6 cellular contexts compared by ENCODE assay signal in genomic region chr12:57765698-57766463, GRCh38. TPM values are rescaled to one million over a fixed set of nuclear protein-coding genes. Genes with fewer than 3 reads are reported as not detected.
DNase-seq lines count a peak whose midpoint lies in the region; ATAC-seq and TF ChIP-seq lines count a peak whose summit lies in the region.

No MANE protein-coding gene starts in this region.

- intact Hi-C loops in transverse colon (cut with DNase I; ENCODE audit: low total_unique reads), result no loop called here

- H3K4me3 ChIP-seq in transverse colon, result peak overlapping the region in 3 of 4 donors; percentile 26 to 54 (median 41)

- no peak for TF ChIP-seq EP300 in transverse colon (IDR thresholded peaks at IDR 0.05; ENCODE audit: low read depth)

- H3K36me3 ChIP-seq in transverse colon, result no peaks in the 10 kb centered on the region

- TF ChIP-seq CTCF in foreskin keratinocyte (conservative IDR thresholded peaks at IDR 0.05), result no peak
- TF ChIP-seq CTCF in transverse colon (IDR thresholded peaks at IDR 0.05), result no peak

- in situ Hi-C loops in transverse colon (cut with MboI; ENCODE audit: low pct_ligation_motif_present in 1 of 4, low pct_unique_long_range_greater_than_20kb in 1 of 4, low sequenced_read_pairs in 3 of 4), result no loop called here

- WGBS in transverse colon (ENCODE audit: low coverage in 1 of 2), 2 donors, result 7 to 14% methylated on average over 2 to 37 of the region's 40 CpGs

- peak; percentile 24 for ATAC-seq in activated CD8-positive, alpha-beta memory T cell treated with anti-CD3 and anti-CD28 coated beads, Interleukin-2, amount 10 ng/mL, durations not matched to agents 7 days and 5 days
- ATAC-seq in foreskin keratinocyte (peak; percentile 1), HG03045 (IDR thresholded peaks at IDR 0.05; ENCODE audit: unreplicated experiment) (no peak)

- no peaks in the 10 kb centered on the region for H3K9me3 Mint-ChIP-seq in activated CD8-positive, alpha-beta memory T cell treated with anti-CD3 and anti-CD28 coated beads, Interleukin-2, amount 10 ng/mL, durations not matched to agents 7 days and 5 days (ENCODE audit: low read depth)

- H3K27ac Mint-ChIP-seq in activated CD8-positive, alpha-beta memory T cell treated with anti-CD3 and anti-CD28 coated beads, Interleukin-2, amount 10 ng/mL, durations not matched to agents 7 days and 5 days, result no peak overlapping the region

- no peaks in the 10 kb centered on the region for H3K27me3 ChIP-seq in foreskin keratinocyte
- H3K27me3 ChIP-seq in transverse colon, result peaks cover 43% of the 10 kb centered on the region

- peak overlapping the region; percentile 80 for H3K4me3 Mint-ChIP-seq in activated CD8-positive, alpha-beta memory T cell treated with anti-CD3 and anti-CD28 coated beads, Interleukin-2, amount 10 ng/mL, durations not matched to agents 7 days and 5 days

- H3K27ac ChIP-seq in foreskin keratinocyte (peak overlapping the region; percentile 67), transverse colon (no peak overlapping the region)

- CTCF ChIA-PET in activated CD8-positive, alpha-beta memory T cell treated with anti-CD3 and anti-CD28 coated beads, Interleukin-2, amount 10 ng/mL, durations not matched to agents 7 days and 5 days (lab: Charles Lee), result interaction anchor here (0.8 to 3.2 kb wide), 11 partner anchors 8 to 140 kb away, joined by 3 to 48 read pairs (median 4); partner anchors contain the start of gene MARCHF9

- peaks cover 33% of the 10 kb centered on the region for H3K4me1 Mint-ChIP-seq in activated CD8-positive, alpha-beta memory T cell treated with anti-CD3 and anti-CD28 coated beads, Interleukin-2, amount 10 ng/mL, durations not matched to agents 7 days and 5 days

- no peak for TF ChIP-seq POLR2A in transverse colon (IDR thresholded peaks at IDR 0.05)

- peaks cover 6% of the 10 kb centered on the region for H3K4me1 ChIP-seq in foreskin keratinocyte
- peaks cover 9 to 32% (median 31%) of the 10 kb centered on the region in 4 donors for H3K4me1 ChIP-seq in transverse colon

- no peak for DNase-seq in activated CD8-positive, alpha-beta memory T cell treated with anti-CD3 and anti-CD28 coated beads, Interleukin-2, amount 10 ng/mL, durations not matched to agents 7 days and 5 days
- DNase-seq in activated CD8-positive, alpha-beta memory T cell treated with anti-CD3 and anti-CD28 coated beads, Interleukin-2, amount 50 U/mL, for 4 hours, result no peak
- DNase-seq in foreskin keratinocyte (peak in 1 of 2 donors; percentile 45), transverse colon (no peak), NCI-H128 (lab: John Stamatoyannopoulos, UW; ENCODE audit: unreplicated experiment) (no peak)

- H3K9me3 ChIP-seq in transverse colon, result no peaks in the 10 kb centered on the region

- H3K36me3 Mint-ChIP-seq in activated CD8-positive, alpha-beta memory T cell treated with anti-CD3 and anti-CD28 coated beads, Interleukin-2, amount 10 ng/mL, durations not matched to agents 7 days and 5 days, result peaks cover 16% of the 10 kb centered on the region

- H3K27me3 Mint-ChIP-seq in activated CD8-positive, alpha-beta memory T cell treated with anti-CD3 and anti-CD28 coated beads, Interleukin-2, amount 10 ng/mL, durations not matched to agents 7 days and 5 days, result peaks cover 15% of the 10 kb centered on the region

RNA-seq across cellular contexts. Expression of gene CYP27B1, which starts 1.0 kb away (rescaled TPM):
- total RNA-seq in activated CD8-positive, alpha-beta memory T cell treated with anti-CD3 and anti-CD28 coated beads, Interleukin-2, amount 10 ng/mL, durations not matched to agents 7 days and 5 days, result 1 to 10 TPM; 4.5 to 5.4 TPM
- 41.8 and 52.1 TPM in 2 replicates for total RNA-seq in foreskin keratinocyte
- polyA plus RNA-seq in foreskin keratinocyte, result 31.4 and 43.4 TPM in 2 replicates
- total RNA-seq in transverse colon, result 1 to 10 TPM in 2 of 4 donors, under 1 TPM in 1, not detected in 1; 0.40 to 2.5 (median 2.3) TPM

RNA-seq across cellular contexts. Expression of gene METTL1, which starts 6.0 kb away (rescaled TPM):
- total RNA-seq in activated CD8-positive, alpha-beta memory T cell treated with anti-CD3 and anti-CD28 coated beads, Interleukin-2, amount 10 ng/mL, durations not matched to agents 7 days and 5 days, result 10 to 100 TPM; 22.1 to 32.1 TPM
- total RNA-seq in foreskin keratinocyte, result 19.1 and 23.3 TPM in 2 replicates
- 35.3 and 41.9 TPM in 2 replicates for polyA plus RNA-seq in foreskin keratinocyte
- total RNA-seq in transverse colon, result 1 to 10 TPM; 4.1 to 7.1 (median 4.5) TPM

RNA-seq across cellular contexts. Expression of gene EEF1AKMT3, which starts 6.5 kb away (rescaled TPM):
- total RNA-seq in activated CD8-positive, alpha-beta memory T cell treated with anti-CD3 and anti-CD28 coated beads, Interleukin-2, amount 10 ng/mL, durations not matched to agents 7 days and 5 days, result 1 to 10 TPM; 3.9 to 4.1 TPM
- total RNA-seq in foreskin keratinocyte (4.0 and 4.5 TPM in 2 replicates), transverse colon (1 to 10 TPM; 1.9 to 6.7 (median 4.3) TPM)
- 2.9 and 3.2 TPM in 2 replicates for polyA plus RNA-seq in foreskin keratinocyte

RNA-seq across cellular contexts. Expression of gene MARCHF9, which starts 11.0 kb away (rescaled TPM):
- 10 to 100 TPM; 21.0 to 24.9 TPM for total RNA-seq in activated CD8-positive, alpha-beta memory T cell treated with anti-CD3 and anti-CD28 coated beads, Interleukin-2, amount 10 ng/mL, durations not matched to agents 7 days and 5 days
- total RNA-seq in foreskin keratinocyte (14.4 and 14.7 TPM in 2 replicates), transverse colon (10 to 100 TPM in 2 of 4 donors, 1 to 10 TPM in 2; 1.5 to 24.1 (median 9.5) TPM)
- polyA plus RNA-seq in foreskin keratinocyte, result 25.2 and 26.6 TPM in 2 replicates

RNA-seq across cellular contexts. Expression of gene CDK4, which starts 13.8 kb away (rescaled TPM):
- 100 to 1,000 TPM; 127 to 167 TPM for total RNA-seq in activated CD8-positive, alpha-beta memory T cell treated with anti-CD3 and anti-CD28 coated beads, Interleukin-2, amount 10 ng/mL, durations not matched to agents 7 days and 5 days
- total RNA-seq in foreskin keratinocyte, result 118 and 125 TPM in 2 replicates
- 212 and 259 TPM in 2 replicates for polyA plus RNA-seq in foreskin keratinocyte
- 100 to 1,000 TPM in 1 of 4 donors, 10 to 100 TPM in 3; 20.9 to 194 (median 47.8) TPM for total RNA-seq in transverse colon
